Comparison of ENCODE assay signal across 8 cellular contexts in genomic region chr3:33113772-33114621, GRCh38.
DNase-seq lines count a peak whose midpoint lies in the region; ATAC-seq and TF ChIP-seq lines count a peak whose summit lies in the region.

CRTAP (plus strand) TSS chr3:33114014; CDS start chr3:33114078, 64 bp downstream.

- H3K4me1 Mint-ChIP-seq in nephron: peaks cover 20% of the 10 kb centered on the region

- no peaks in the 10 kb centered on the region for H3K27me3 Mint-ChIP-seq in nephron (ENCODE audit: low read depth)

- H3K36me3 ChIP-seq in DND-41 (ENCODE audit: insufficient read depth, low read length): peaks cover 13% of the 10 kb centered on the region

- H2AFZ ChIP-seq in DND-41 (ENCODE audit: low read depth, low read length): peak within 1 kb of the TSS; percentile 95

- H3K27ac ChIP-seq in DND-41 (ENCODE audit: low read length): peak within 1 kb of the TSS; percentile 96

- TF ChIP-seq RAD21 in Ishikawa (IDR thresholded peaks at IDR 0.05; ENCODE audit: low read depth): no peak; the same call in 1 of the 2 replicates

- peak; percentile 81 for TF ChIP-seq POLR2A in Raji (IDR thresholded peaks at IDR 0.05; ENCODE audit: insufficient read depth, low read depth, low read length)

- peaks cover 24% of the 10 kb centered on the region; the same call in 1 of the 2 replicates for H4K20me1 ChIP-seq in DND-41 (ENCODE audit: insufficient read depth, low read length)

- ATAC-seq in DND-41 (ENCODE audit: insufficient read depth, low read depth) (peak; percentile 85), GM21619 (IDR thresholded peaks at IDR 0.05; ENCODE audit: unreplicated experiment) (peak; percentile 77)
- ATAC-seq in stimulated activated naive CD8-positive, alpha-beta T cell treated with anti-CD3 and anti-CD28 coated beads, Interleukin-15, Interleukin-2, amounts not matched to agents 100 U/mL and 50 U/mL, for 24 hours: peak; percentile 93

- H3K4me3 Mint-ChIP-seq in nephron: peak within 1 kb of the TSS; percentile 83 to 95 (median 92)

- H3K9me3 Mint-ChIP-seq in nephron: no peaks in the 10 kb centered on the region

- peaks cover 51% of the 10 kb centered on the region for H3K4me1 ChIP-seq in DND-41 (ENCODE audit: insufficient read depth, low read length)

- peak within 1 kb of the TSS; percentile 83 for H3K4me2 ChIP-seq in DND-41 (ENCODE audit: insufficient read depth, low read length)

- no peaks in the 10 kb centered on the region for H3K27me3 ChIP-seq in DND-41 (ENCODE audit: insufficient read depth, low read length, poor library complexity)

- H3K36me3 Mint-ChIP-seq in nephron (ENCODE audit: low read depth): peaks cover 4% of the 10 kb centered on the region

- H3K9ac ChIP-seq in DND-41 (ENCODE audit: low read depth, low read length): peak within 1 kb of the TSS; percentile 95

- peaks cover 58% of the 10 kb centered on the region for H3K79me2 ChIP-seq in DND-41 (ENCODE audit: insufficient read depth, low read length)

- no peaks in the 10 kb centered on the region for H3K9me3 ChIP-seq in DND-41 (ENCODE audit: insufficient read depth, low read length, severe bottlenecking)

- peak within 1 kb of the TSS; percentile 86 to 97 (median 92) for H3K27ac Mint-ChIP-seq in nephron

- TF ChIP-seq EP300 in Ishikawa (IDR thresholded peaks at IDR 0.05; ENCODE audit: borderline replicate concordance): no peak

- TF ChIP-seq CTCF in DND-41 (IDR thresholded peaks at IDR 0.05; ENCODE audit: borderline replicate concordance, extremely low read depth, low read length, poor library complexity, severe bottlenecking): peak; percentile 7
- TF ChIP-seq CTCF in fibroblast of pulmonary artery (IDR thresholded peaks at IDR 0.05; ENCODE audit: low read length, missing control alignments): no peak
- no peak for TF ChIP-seq CTCF in nephron (IDR thresholded peaks at IDR 0.05; ENCODE audit: unreplicated experiment in 3 of 3)

- peak; percentile 95 for DNase-seq in DND-41
- peak; percentile 79 for DNase-seq in activated T-helper 9 cell treated with anti-CD3 and anti-CD28 coated beads, Interleukin-2, amount 50 U/mL, for 16 hours (ENCODE audit: low read depth)
- DNase-seq in fibroblast of pulmonary artery (ENCODE audit: low read depth): peak; percentile 98
- DNase-seq in stimulated activated naive CD8-positive, alpha-beta T cell treated with anti-CD3 and anti-CD28 coated beads, Interleukin-15, Interleukin-2, amounts not matched to agents 100 U/mL and 50 U/mL, for 24 hours: peak; percentile 92

- H3K4me3 ChIP-seq in DND-41 (ENCODE audit: low read depth in 1 of 2, low read length in 2 of 2) (peak within 1 kb of the TSS; percentile 49 to 87), fibroblast of pulmonary artery (replicated peaks; ENCODE audit: low read depth, low read length) (peak within 1 kb of the TSS; percentile 67)

TF ChIP-seq in Ishikawa, 13 proteins besides CTCF, POLR2A, EP300 and RAD21:
- TF ChIP-seq ZBTB7A (IDR thresholded peaks at IDR 0.05; ENCODE audit: low read depth): no peak
- no peak; the same call in 1 of the 2 replicates for TF ChIP-seq TAF1 (IDR thresholded peaks at IDR 0.05; ENCODE audit: low read depth)
- TF ChIP-seq YY1 (IDR thresholded peaks at IDR 0.05; ENCODE audit: low read depth): peak; percentile 56
- TF ChIP-seq MAX (IDR thresholded peaks at IDR 0.05): peak; percentile 84
- peak; percentile 76 for TF ChIP-seq NFIC (IDR thresholded peaks at IDR 0.05)
- TF ChIP-seq, protein P1, sequence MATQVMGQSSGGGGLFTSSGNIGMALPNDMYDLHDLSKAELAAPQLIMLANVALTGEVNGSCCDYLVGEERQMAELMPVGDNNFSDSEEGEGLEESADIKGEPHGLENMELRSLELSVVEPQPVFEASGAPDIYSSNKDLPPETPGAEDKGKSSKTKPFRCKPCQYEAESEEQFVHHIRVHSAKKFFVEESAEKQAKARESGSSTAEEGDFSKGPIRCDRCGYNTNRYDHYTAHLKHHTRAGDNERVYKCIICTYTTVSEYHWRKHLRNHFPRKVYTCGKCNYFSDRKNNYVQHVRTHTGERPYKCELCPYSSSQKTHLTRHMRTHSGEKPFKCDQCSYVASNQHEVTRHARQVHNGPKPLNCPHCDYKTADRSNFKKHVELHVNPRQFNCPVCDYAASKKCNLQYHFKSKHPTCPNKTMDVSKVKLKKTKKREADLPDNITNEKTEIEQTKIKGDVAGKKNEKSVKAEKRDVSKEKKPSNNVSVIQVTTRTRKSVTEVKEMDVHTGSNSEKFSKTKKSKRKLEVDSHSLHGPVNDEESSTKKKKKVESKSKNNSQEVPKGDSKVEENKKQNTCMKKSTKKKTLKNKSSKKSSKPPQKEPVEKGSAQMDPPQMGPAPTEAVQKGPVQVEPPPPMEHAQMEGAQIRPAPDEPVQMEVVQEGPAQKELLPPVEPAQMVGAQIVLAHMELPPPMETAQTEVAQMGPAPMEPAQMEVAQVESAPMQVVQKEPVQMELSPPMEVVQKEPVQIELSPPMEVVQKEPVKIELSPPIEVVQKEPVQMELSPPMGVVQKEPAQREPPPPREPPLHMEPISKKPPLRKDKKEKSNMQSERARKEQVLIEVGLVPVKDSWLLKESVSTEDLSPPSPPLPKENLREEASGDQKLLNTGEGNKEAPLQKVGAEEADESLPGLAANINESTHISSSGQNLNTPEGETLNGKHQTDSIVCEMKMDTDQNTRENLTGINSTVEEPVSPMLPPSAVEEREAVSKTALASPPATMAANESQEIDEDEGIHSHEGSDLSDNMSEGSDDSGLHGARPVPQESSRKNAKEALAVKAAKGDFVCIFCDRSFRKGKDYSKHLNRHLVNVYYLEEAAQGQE (IDR thresholded peaks at IDR 0.05; ENCODE audit: low read depth): no peak
- TF ChIP-seq USF1 (IDR thresholded peaks at IDR 0.05): 0 out of 2 replicates have a peak, but pooled peaks have one; percentile 9
- peak; percentile 50; the same call in 1 of the 2 replicates for TF ChIP-seq TCF12 (IDR thresholded peaks at IDR 0.05; ENCODE audit: low read depth)
- no peak for TF ChIP-seq CEBPB (IDR thresholded peaks at IDR 0.05)
- TF ChIP-seq CREB1 (IDR thresholded peaks at IDR 0.05; ENCODE audit: low read depth): no peak

Comparison
In these comparisons a context has a peak if more than half of its experiments do, and no peak if none do; other contexts are left out.
1. Peak in every context shown above with its lines: DNase-seq, ATAC-seq, H3K4me3 ChIP-seq and H3K27ac ChIP-seq.